In genomic region chr2:218879881-218880748, GRCh38 we compare ENCODE assay signal across 9 cellular contexts. TPM values are rescaled to one million over a fixed set of nuclear protein-coding genes. Genes with fewer than 3 reads are reported as not detected.
A peak's percentile ranks its signal among the peaks of the same experiment; 100 is the strongest.
DNase-seq lines count a peak whose midpoint lies in the region; ATAC-seq and TF ChIP-seq lines count a peak whose summit lies in the region.
"Had no signal": no experiment of that assay in that cellular context is flagged by ENCODE, and none has a peak within 500 bp of the region (broad histone marks: within the 10 kb centered on the region; RNA-seq: fewer than 3 reads in every experiment).

No MANE protein-coding gene starts in this region.

- POLR2A ChIA-PET in CD8-positive, alpha-beta T cell (lab: Charles Lee), result interaction anchor here (0.8 to 19.8 kb wide), 2 partner anchors 15 to 29 kb away, joined by 3 to 272 read pairs; no protein-coding TSS in a partner anchor

- H3K27me3 ChIP-seq in CD8-positive, alpha-beta T cell (ENCODE audit: insufficient read depth, low read length), result no peaks in the 10 kb centered on the region
- peaks cover 7 to 93% of the 10 kb centered on the region in 2 donors for H3K27me3 ChIP-seq in tibial artery
- peaks cover 84% of the 10 kb centered on the region for H3K27me3 ChIP-seq in brain microvascular endothelial cell (replicated peaks)

- peak overlapping the region; percentile 90 for H3K4me3 Mint-ChIP-seq in CD8-positive, alpha-beta T cell

- ATAC-seq in CD8-positive, alpha-beta T cell, result peak; percentile 81
- ATAC-seq in GM19328 (IDR thresholded peaks at IDR 0.05; ENCODE audit: unreplicated experiment) (peak; percentile 70), HG03432 (IDR thresholded peaks at IDR 0.05; ENCODE audit: unreplicated experiment) (peak; percentile 71), sciatic nerve (peak; percentile 6)
- peak; percentile 78 for ATAC-seq in activated CD4-positive, CD25-positive, alpha-beta regulatory T cell treated with anti-CD3 and anti-CD28 coated beads, Interleukin-2, amount 50 U/mL, for 24 hours

- CTCF ChIA-PET in CD8-positive, alpha-beta T cell (lab: Charles Lee), result interaction anchor here (1.0 to 22.2 kb wide), 3 partner anchors 17 to 27 kb away, joined by 3 to 1148 read pairs (median 3); no protein-coding TSS in a partner anchor

- no peaks in the 10 kb centered on the region for H3K36me3 ChIP-seq in CD8-positive, alpha-beta T cell (ENCODE audit: insufficient read depth, low read length)
- H3K36me3 ChIP-seq in tibial artery, result no peaks in the 10 kb centered on the region
- H3K36me3 ChIP-seq in brain microvascular endothelial cell (replicated peaks), result no peaks in the 10 kb centered on the region

- in situ Hi-C loops in brain microvascular endothelial cell (cut with HindIII; ENCODE audit: low pct_ligation_motif_present, low sequenced_read_pairs), result no loop called here

- intact Hi-C loops in CD8-positive, alpha-beta T cell (cut with DNase I, micrococcal nuclease), result loop anchor here (1.0 to 10.0 kb wide), 6 partner anchors 12 to 605 kb away; partner anchors contain the start of genes CTDSP1 (in 2 of the 2), AAMP (in 1 of the 2), CNPPD1 (in 1 of the 2) and FEV (in 1 of the 2)
- intact Hi-C loops in sciatic nerve (cut with DNase I) (no loop called here), tibial artery (cut with DNase I; ENCODE audit: low total_unique reads) (no loop called here)

- H3K4me1 Mint-ChIP-seq in CD8-positive, alpha-beta T cell (ENCODE audit: low read depth), result peaks cover 51% of the 10 kb centered on the region

- H3K27ac Mint-ChIP-seq in CD8-positive, alpha-beta T cell, result peak overlapping the region; percentile 95

- H3K4me1 ChIP-seq in CD8-positive, alpha-beta T cell (ENCODE audit: insufficient read depth, low read length), result peaks cover 59% of the 10 kb centered on the region
- H3K4me1 ChIP-seq in tibial artery, result peaks cover 0 to 40% (median 22%) of the 10 kb centered on the region in 4 donors

- peak overlapping the region; percentile 57 for H3K27ac ChIP-seq in CD8-positive, alpha-beta T cell (ENCODE audit: low read depth, low read length)
- no peak overlapping the region for H3K27ac ChIP-seq in tibial artery
- no peak overlapping the region for H3K27ac ChIP-seq in brain microvascular endothelial cell

- no peaks in the 10 kb centered on the region for H3K36me3 Mint-ChIP-seq in CD8-positive, alpha-beta T cell

- peak; percentile 74 to 97 (median 85) for DNase-seq in CD8-positive, alpha-beta T cell
- peak; percentile 89 for DNase-seq in effector CD4-positive, alpha-beta T cell
- DNase-seq in sciatic nerve (ENCODE audit: low spot score) (no peak), tibial artery (no peak), brain microvascular endothelial cell (no peak)

- no peak for TF ChIP-seq CTCF in CD8-positive, alpha-beta T cell (IDR thresholded peaks at IDR 0.05)
- TF ChIP-seq CTCF in tibial artery (IDR thresholded peaks at IDR 0.05) (no peak), brain microvascular endothelial cell (IDR thresholded peaks at IDR 0.05; ENCODE audit: low read depth, low read length, missing control alignments) (no peak)

- peaks cover 10% of the 10 kb centered on the region for H3K27me3 Mint-ChIP-seq in CD8-positive, alpha-beta T cell (ENCODE audit: low read depth)

- peak overlapping the region; percentile 61 for H3K4me3 ChIP-seq in CD8-positive, alpha-beta T cell (ENCODE audit: low read depth, low read length)
- H3K4me3 ChIP-seq in tibial artery (peak overlapping the region in 1 of 2 donors; percentile 2), brain microvascular endothelial cell (ENCODE audit: low read depth, low read length) (no peak overlapping the region)

- no peaks in the 10 kb centered on the region for H3K9me3 Mint-ChIP-seq in CD8-positive, alpha-beta T cell

- H3K9me3 ChIP-seq in CD8-positive, alpha-beta T cell (ENCODE audit: low read length), result no peaks in the 10 kb centered on the region
- H3K9me3 ChIP-seq in tibial artery, result no peaks in the 10 kb centered on the region

RNA-seq across cellular contexts. Expression of gene WNT10A, which starts 0.5 kb away (rescaled TPM):
- total RNA-seq in CD8-positive, alpha-beta T cell, result 1 to 10 TPM; 4.9 to 6.6 TPM
- total RNA-seq in sciatic nerve, result 0.94 TPM
- total RNA-seq: lung microvascular endothelial cell had no signal

RNA-seq across cellular contexts. Expression of gene WNT6, which starts 20.5 kb away (rescaled TPM):
- total RNA-seq in CD8-positive, alpha-beta T cell, result not detected
- total RNA-seq in sciatic nerve, result 23.3 TPM
- total RNA-seq: lung microvascular endothelial cell had no signal

RNA-seq across cellular contexts. Expression of gene PRKAG3, which starts 48.5 kb away (rescaled TPM):
- not detected for total RNA-seq in CD8-positive, alpha-beta T cell
- total RNA-seq in sciatic nerve, result 0.49 TPM
- total RNA-seq: lung microvascular endothelial cell had no signal

Comparison
In these comparisons a context has a peak if more than half of its experiments do, and no peak if none do; other contexts are left out.
1. ATAC-seq: peak in every context shown above with its lines; median percentile 81 in CD8-positive, alpha-beta T cell; 78 in activated CD4-positive, CD25-positive, alpha-beta regulatory T cell treated with anti-CD3 and anti-CD28 coated beads, Interleukin-2, amount 50 U/mL, for 24 hours; 71 in HG03432; 70 in GM19328; 6 in sciatic nerve.
2. DNase-seq: peak in CD8-positive, alpha-beta T cell (7 of 7) and effector CD4-positive, alpha-beta T cell (single experiment); none in sciatic nerve (single experiment), tibial artery (0 of 2) and brain microvascular endothelial cell (single experiment).
3. RNA of gene WNT6, which starts 20.5 kb away (total RNA-seq): 23.3 TPM in sciatic nerve (single experiment); not detected in CD8-positive, alpha-beta T cell; every median in the first group is over 10 times any median in the second.
4. intact Hi-C loops: an anchor here in CD8-positive, alpha-beta T cell (1.0 to 10.0 kb wide); none called in sciatic nerve and tibial artery.